In the genomic region with DNA sequence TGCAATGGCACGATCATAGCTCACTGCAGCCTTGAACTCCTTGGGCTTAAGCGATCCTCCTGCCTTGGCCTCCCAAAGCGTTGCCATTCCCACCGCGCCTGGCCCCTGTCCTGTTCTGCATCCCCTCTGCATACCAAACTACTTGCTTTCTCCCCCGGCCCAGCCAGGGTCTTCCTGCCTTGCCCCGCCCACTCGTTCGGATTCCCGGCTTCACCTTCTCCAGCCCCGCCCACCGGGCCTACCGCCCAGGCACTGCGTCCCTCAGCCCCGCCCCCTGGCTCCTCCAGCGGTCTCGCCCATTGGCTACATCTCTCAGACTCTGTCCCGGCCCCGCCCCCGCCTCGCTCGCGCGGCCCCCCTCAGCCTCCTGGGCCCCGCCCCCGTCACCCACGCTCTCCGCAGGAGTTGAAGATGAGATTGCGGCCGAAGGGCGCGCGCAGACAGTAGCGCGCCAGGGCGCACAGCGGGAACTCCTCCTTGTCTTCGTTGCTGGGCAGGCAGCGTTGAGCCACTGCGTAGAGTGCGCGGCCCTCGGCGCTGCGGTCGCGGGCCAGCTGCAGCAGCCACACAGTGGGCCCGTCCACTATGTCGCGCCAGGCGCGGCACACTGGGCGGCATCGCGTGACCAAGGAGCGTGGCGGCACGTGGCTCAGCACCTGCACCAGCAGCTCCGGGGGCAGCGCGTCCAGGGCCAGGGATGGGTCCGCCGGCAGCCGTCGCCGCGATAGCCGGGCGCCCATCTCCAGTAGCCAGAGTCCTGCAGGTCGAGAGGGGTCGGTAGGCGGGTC, we compare ENCODE assay signal across 8 cellular contexts. TPM values are rescaled to one million over a fixed set of nuclear protein-coding genes. Genes with fewer than 3 reads are reported as not detected.
A peak's percentile ranks its signal among the peaks of the same experiment; 100 is the strongest.
DNase-seq lines count a peak whose midpoint lies in the region; ATAC-seq and TF ChIP-seq lines count a peak whose summit lies in the region.

No MANE protein-coding gene starts in this region.

- intact Hi-C loops in activated T-helper 2 cell treated with anti-CD3 and anti-CD28 coated beads, Interferon-gamma antibody, Interleukin-2, Interleukin-4, amounts not matched to agents 10 μg/mL and 5 μg/mL and 100 μg/mL, durations not matched to agents 14 hours and 24 hours and 36 hours (cut with micrococcal nuclease), result no loop called here

- H3K36me3 Mint-ChIP-seq in activated T-helper 2 cell treated with anti-CD3 and anti-CD28 coated beads, Interferon-gamma antibody, Interleukin-2, Interleukin-4, amounts not matched to agents 10 μg/mL and 5 μg/mL and 100 μg/mL, durations not matched to agents 14 hours and 24 hours and 36 hours (ENCODE audit: low read depth), result no peaks in the 10 kb centered on the region
- H3K36me3 Mint-ChIP-seq in nephron (ENCODE audit: low read depth), result peaks cover 51% of the 10 kb centered on the region

- H3K4me3 ChIP-seq in fibroblast of pulmonary artery (replicated peaks; ENCODE audit: low read depth, low read length), result peak overlapping the region; percentile 34

- peak; percentile 78 for ATAC-seq in GM18502 (IDR thresholded peaks at IDR 0.05; ENCODE audit: poor library complexity, unreplicated experiment)
- ATAC-seq in GM18873 (IDR thresholded peaks at IDR 0.05; ENCODE audit: low FRiP score, unreplicated experiment), result no peak

- peaks cover 12% of the 10 kb centered on the region for H3K27me3 Mint-ChIP-seq in activated T-helper 2 cell treated with anti-CD3 and anti-CD28 coated beads, Interferon-gamma antibody, Interleukin-2, Interleukin-4, amounts not matched to agents 10 μg/mL and 5 μg/mL and 100 μg/mL, durations not matched to agents 14 hours and 24 hours and 36 hours (ENCODE audit: low read depth)
- peaks cover 3% of the 10 kb centered on the region for H3K27me3 Mint-ChIP-seq in nephron (ENCODE audit: low read depth)

- H3K27ac Mint-ChIP-seq in activated T-helper 2 cell treated with anti-CD3 and anti-CD28 coated beads, Interferon-gamma antibody, Interleukin-2, Interleukin-4, amounts not matched to agents 10 μg/mL and 5 μg/mL and 100 μg/mL, durations not matched to agents 14 hours and 24 hours and 36 hours, result no peak overlapping the region
- H3K27ac Mint-ChIP-seq in nephron, result peak overlapping the region in 1 of 3 experiments; percentile 44

- H3K4me3 Mint-ChIP-seq in activated T-helper 2 cell treated with anti-CD3 and anti-CD28 coated beads, Interferon-gamma antibody, Interleukin-2, Interleukin-4, amounts not matched to agents 10 μg/mL and 5 μg/mL and 100 μg/mL, durations not matched to agents 14 hours and 24 hours and 36 hours (ENCODE audit: low read depth), result peak overlapping the region; percentile 37
- peak overlapping the region; percentile 64 to 70 (median 67) for H3K4me3 Mint-ChIP-seq in nephron

- peak; percentile 99 for DNase-seq in NCI-H82 (lab: John Stamatoyannopoulos, UW)
- DNase-seq in activated T-helper 2 cell treated with anti-CD3 and anti-CD28 coated beads, Interferon-gamma antibody, Interleukin-2, Interleukin-4, amounts not matched to agents 10 μg/mL and 5 μg/mL and 100 μg/mL, durations not matched to agents 14 hours and 24 hours and 36 hours (ENCODE audit: low spot score), result peak; percentile 79
- peak; percentile 79 for DNase-seq in fibroblast of pulmonary artery (ENCODE audit: low read depth)
- peak; percentile 39 to 66 for DNase-seq in stimulated activated CD8-positive, alpha-beta memory T cell treated with anti-CD3 and anti-CD28 coated beads, Interleukin-7, amount 100 ng/mL, for 1 hour (ENCODE audit: low read depth in 2 of 2)
- DNase-seq in SW 1271 (lab: John Stamatoyannopoulos, UW), result no peak

- no peaks in the 10 kb centered on the region for H3K9me3 Mint-ChIP-seq in activated T-helper 2 cell treated with anti-CD3 and anti-CD28 coated beads, Interferon-gamma antibody, Interleukin-2, Interleukin-4, amounts not matched to agents 10 μg/mL and 5 μg/mL and 100 μg/mL, durations not matched to agents 14 hours and 24 hours and 36 hours
- no peaks in the 10 kb centered on the region for H3K9me3 Mint-ChIP-seq in nephron

- no peak for TF ChIP-seq CTCF in fibroblast of pulmonary artery (IDR thresholded peaks at IDR 0.05; ENCODE audit: low read length, missing control alignments)
- no peak for TF ChIP-seq CTCF in nephron (IDR thresholded peaks at IDR 0.05; ENCODE audit: unreplicated experiment in 3 of 3)

- peaks cover 11% of the 10 kb centered on the region for H3K4me1 Mint-ChIP-seq in activated T-helper 2 cell treated with anti-CD3 and anti-CD28 coated beads, Interferon-gamma antibody, Interleukin-2, Interleukin-4, amounts not matched to agents 10 μg/mL and 5 μg/mL and 100 μg/mL, durations not matched to agents 14 hours and 24 hours and 36 hours (ENCODE audit: low read depth)
- H3K4me1 Mint-ChIP-seq in nephron, result peaks cover 11% of the 10 kb centered on the region

RNA-seq across cellular contexts. Expression of gene MRPS12, which starts 19.0 kb away (rescaled TPM):
- 93.5 and 95.3 TPM in 2 replicates for total RNA-seq in activated T-helper 2 cell treated with anti-CD3 and anti-CD28 coated beads, Interferon-gamma antibody, Interleukin-2, Interleukin-4, amounts not matched to agents 10 μg/mL and 5 μg/mL and 100 μg/mL, durations not matched to agents 14 hours and 24 hours and 36 hours

RNA-seq across cellular contexts. Expression of gene SARS2, which starts 19.2 kb away (rescaled TPM):
- total RNA-seq in activated T-helper 2 cell treated with anti-CD3 and anti-CD28 coated beads, Interferon-gamma antibody, Interleukin-2, Interleukin-4, amounts not matched to agents 10 μg/mL and 5 μg/mL and 100 μg/mL, durations not matched to agents 14 hours and 24 hours and 36 hours, result 41.1 and 45.2 TPM in 2 replicates

RNA-seq across cellular contexts. Expression of gene FBXO17, which starts 25.8 kb away (rescaled TPM):
- not detected in 2 replicates for total RNA-seq in activated T-helper 2 cell treated with anti-CD3 and anti-CD28 coated beads, Interferon-gamma antibody, Interleukin-2, Interleukin-4, amounts not matched to agents 10 μg/mL and 5 μg/mL and 100 μg/mL, durations not matched to agents 14 hours and 24 hours and 36 hours

RNA-seq across cellular contexts. Expression of gene CCER2, which starts 37.8 kb away (rescaled TPM):
- 0.83 and 1.2 TPM in 2 replicates for total RNA-seq in activated T-helper 2 cell treated with anti-CD3 and anti-CD28 coated beads, Interferon-gamma antibody, Interleukin-2, Interleukin-4, amounts not matched to agents 10 μg/mL and 5 μg/mL and 100 μg/mL, durations not matched to agents 14 hours and 24 hours and 36 hours

RNA-seq across cellular contexts. Expression of gene NFKBIB, which starts 50.0 kb away (rescaled TPM):
- total RNA-seq in activated T-helper 2 cell treated with anti-CD3 and anti-CD28 coated beads, Interferon-gamma antibody, Interleukin-2, Interleukin-4, amounts not matched to agents 10 μg/mL and 5 μg/mL and 100 μg/mL, durations not matched to agents 14 hours and 24 hours and 36 hours, result 81.8 and 82.7 TPM in 2 replicates

Comparison
In these comparisons a context has a peak if more than half of its experiments do, and no peak if none do; other contexts are left out.
1. DNase-seq: peak in NCI-H82 (single experiment), activated T-helper 2 cell treated with anti-CD3 and anti-CD28 coated beads, Interferon-gamma antibody, Interleukin-2, Interleukin-4, amounts not matched to agents 10 μg/mL and 5 μg/mL and 100 μg/mL, durations not matched to agents 14 hours and 24 hours and 36 hours (single experiment), fibroblast of pulmonary artery (single experiment) and stimulated activated CD8-positive, alpha-beta memory T cell treated with anti-CD3 and anti-CD28 coated beads, Interleukin-7, amount 100 ng/mL, for 1 hour (2 of 2); none in SW 1271 (0 of 2).